ENCODE assay signal across 22 cellular contexts in the genomic region with DNA sequence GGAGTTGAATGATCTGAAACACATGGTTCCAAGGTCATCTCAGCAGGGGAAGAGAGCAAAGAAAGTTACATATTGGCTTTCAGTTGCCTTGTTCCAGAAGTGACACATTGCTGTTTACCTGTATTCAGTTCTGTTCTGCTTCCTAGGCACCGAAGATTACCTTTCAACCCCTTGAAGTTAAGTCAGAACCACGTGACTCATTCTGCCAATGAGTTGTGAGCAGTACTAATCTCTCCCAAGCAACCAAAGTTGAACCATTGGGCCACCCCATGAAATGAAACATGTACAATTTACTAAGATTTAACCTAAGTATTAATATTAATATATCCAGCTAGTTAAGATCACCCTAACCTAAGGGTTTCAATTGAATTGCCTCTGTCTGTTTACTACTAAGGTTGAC.
"Had no signal": no experiment of that assay in that cellular context is flagged by ENCODE, and none has a peak within 500 bp of the region (broad histone marks: within the 10 kb centered on the region; RNA-seq: fewer than 3 reads in every experiment).

No MANE protein-coding gene starts in this region.

- H3K36me3 ChIP-seq: brain microvascular endothelial cell, gastrocnemius medialis, heart left ventricle had no signal

- H3K27me3 ChIP-seq: brain microvascular endothelial cell, gastrocnemius medialis had no signal

- H3K4me1 ChIP-seq: gastrocnemius medialis, heart left ventricle had no signal

- H3K9me3 ChIP-seq: gastrocnemius medialis had no signal

- ATAC-seq: activated CD4-positive, alpha-beta T cell treated with anti-CD3 and anti-CD28 coated beads for 36 hours; activated naive CD4-positive, alpha-beta T cell treated with anti-CD3 and anti-CD28 coated beads, Interleukin-2, amount 50 U/mL, for 72 hours; activated T-cell treated with anti-CD3 and anti-CD28 coated beads, Interleukin-2, amount 50 U/mL, for 4 hours; activated T-helper 17 cell treated with anti-CD3 and anti-CD28 coated beads, Interleukin-2, amount 50 U/mL, for 72 hours; gastrocnemius medialis; heart left ventricle had no signal

- H3K9me3 Mint-ChIP-seq: activated CD4-positive, alpha-beta T cell treated with anti-CD3 and anti-CD28 coated beads, Interleukin-2, amount 10 ng/mL, durations not matched to agents 24 days and 14 days; activated naive CD4-positive, alpha-beta T cell treated with anti-CD3 and anti-CD28 coated beads for 36 hours; activated naive CD8-positive, alpha-beta T cell treated with anti-CD3 and anti-CD28 coated beads, Interleukin-2, amount 10 ng/mL, durations not matched to agents 7 days and 5 days; activated T-cell treated with anti-CD3 and anti-CD28 coated beads, Interleukin-2, amount 50 U/mL, for 4 hours; activated T-helper 17 cell treated with anti-CD3 and anti-CD28 coated beads, Interleukin-2, amount 50 U/mL, for 72 hours had no signal

- H3K27ac Mint-ChIP-seq: activated CD4-positive, alpha-beta memory T cell treated with anti-CD3 and anti-CD28 coated beads, Interleukin-2, amount 10 ng/mL, durations not matched to agents 7 days and 5 days; activated CD4-positive, alpha-beta T cell treated with anti-CD3 and anti-CD28 coated beads for 36 hours; activated CD4-positive, alpha-beta T cell treated with anti-CD3 and anti-CD28 coated beads, Interleukin-2, amount 10 ng/mL, durations not matched to agents 24 days and 14 days; activated naive CD4-positive, alpha-beta T cell treated with anti-CD3 and anti-CD28 coated beads for 36 hours; activated naive CD4-positive, alpha-beta T cell treated with anti-CD3 and anti-CD28 coated beads, Interleukin-2, amount 50 U/mL, for 72 hours; activated naive CD8-positive, alpha-beta T cell treated with anti-CD3 and anti-CD28 coated beads, Interleukin-2, amount 10 ng/mL, durations not matched to agents 7 days and 5 days; activated T-helper 17 cell treated with anti-CD3 and anti-CD28 coated beads, Interleukin-2, amount 50 U/mL, for 72 hours had no signal

- H3K4me1 Mint-ChIP-seq: activated CD4-positive, alpha-beta memory T cell treated with anti-CD3 and anti-CD28 coated beads, Interleukin-2, amount 10 ng/mL, durations not matched to agents 7 days and 5 days; activated CD4-positive, alpha-beta T cell treated with anti-CD3 and anti-CD28 coated beads for 36 hours; activated CD4-positive, alpha-beta T cell treated with anti-CD3 and anti-CD28 coated beads, Interleukin-2, amount 10 ng/mL, durations not matched to agents 24 days and 14 days; activated naive CD8-positive, alpha-beta T cell treated with anti-CD3 and anti-CD28 coated beads, Interleukin-2, amount 10 ng/mL, durations not matched to agents 7 days and 5 days; activated T-helper 17 cell treated with anti-CD3 and anti-CD28 coated beads, Interleukin-2, amount 50 U/mL, for 72 hours had no signal

- DNase-seq: activated CD4-positive, alpha-beta memory T cell treated with anti-CD3 and anti-CD28 coated beads, Interleukin-2, amount 10 ng/mL, durations not matched to agents 7 days and 5 days; activated CD4-positive, alpha-beta T cell treated with anti-CD3 and anti-CD28 coated beads for 36 hours; activated CD4-positive, alpha-beta T cell treated with anti-CD3 and anti-CD28 coated beads, Interleukin-2, amount 10 ng/mL, durations not matched to agents 24 days and 14 days; activated CD4-positive, CD25-positive, alpha-beta regulatory T cell; activated CD4-positive, CD25-positive, alpha-beta regulatory T cell treated with anti-CD3 and anti-CD28 coated beads, Interleukin-2, amount 50 U/mL, for 72 hours; activated effector memory CD4-positive, alpha-beta T cell treated with Interleukin-2 at 50 U/mL for 16 hours; activated gamma-delta T cell treated with Interleukin-2 at 50 U/mL for 16 hours; activated naive CD4-positive, alpha-beta T cell treated with anti-CD3 and anti-CD28 coated beads for 36 hours; activated naive CD8-positive, alpha-beta T cell treated with anti-CD3 and anti-CD28 coated beads, Interleukin-2, amount 10 ng/mL, durations not matched to agents 7 days and 5 days; activated T-cell treated with anti-CD3 and anti-CD28 coated beads, Interleukin-2, amount 50 U/mL, for 4 hours; brain microvascular endothelial cell; caudate nucleus; cortex of kidney; dermis blood vessel endothelial cell; effector CD8-positive, alpha-beta T cell; foreskin fibroblast; gastrocnemius medialis; glutamatergic neuron; heart left ventricle; T-helper 2 cell had no signal

- H3K4me3 Mint-ChIP-seq: activated CD4-positive, alpha-beta memory T cell treated with anti-CD3 and anti-CD28 coated beads, Interleukin-2, amount 10 ng/mL, durations not matched to agents 7 days and 5 days; activated CD4-positive, alpha-beta T cell treated with anti-CD3 and anti-CD28 coated beads for 36 hours; activated CD4-positive, alpha-beta T cell treated with anti-CD3 and anti-CD28 coated beads, Interleukin-2, amount 10 ng/mL, durations not matched to agents 24 days and 14 days; activated naive CD4-positive, alpha-beta T cell treated with anti-CD3 and anti-CD28 coated beads for 36 hours; activated naive CD8-positive, alpha-beta T cell treated with anti-CD3 and anti-CD28 coated beads, Interleukin-2, amount 10 ng/mL, durations not matched to agents 7 days and 5 days; activated T-cell treated with anti-CD3 and anti-CD28 coated beads, Interleukin-2, amount 50 U/mL, for 4 hours; activated T-helper 17 cell treated with anti-CD3 and anti-CD28 coated beads, Interleukin-2, amount 50 U/mL, for 72 hours had no signal

- H3K4me3 ChIP-seq: gastrocnemius medialis, heart left ventricle had no signal

- H3K27me3 Mint-ChIP-seq: activated naive CD8-positive, alpha-beta T cell treated with anti-CD3 and anti-CD28 coated beads, Interleukin-2, amount 10 ng/mL, durations not matched to agents 7 days and 5 days had no signal

- H3K27ac ChIP-seq: brain microvascular endothelial cell, gastrocnemius medialis, heart left ventricle had no signal

- H3K36me3 Mint-ChIP-seq: activated naive CD8-positive, alpha-beta T cell treated with anti-CD3 and anti-CD28 coated beads, Interleukin-2, amount 10 ng/mL, durations not matched to agents 7 days and 5 days had no signal
